In genomic region chr19:40269216-40269940, GRCh38 we compare ENCODE assay signal across 26 cellular contexts. TPM values are rescaled to one million over a fixed set of nuclear protein-coding genes. Genes with fewer than 3 reads are reported as not detected.
A peak's percentile ranks its signal among the peaks of the same experiment; 100 is the strongest.
DNase-seq lines count a peak whose midpoint lies in the region; ATAC-seq lines count a peak whose summit lies in the region.
"Had no signal": no experiment of that assay in that cellular context is flagged by ENCODE, and none has a peak within 500 bp of the region (broad histone marks: within the 10 kb centered on the region; RNA-seq: fewer than 3 reads in every experiment).

No MANE protein-coding gene starts in this region.

- no peak overlapping the region for H3K4me3 Mint-ChIP-seq in activated T-cell treated with anti-CD3 and anti-CD28 coated beads, Interleukin-2, amount 50 U/mL, for 24 hours
- H3K4me3 Mint-ChIP-seq in activated T-cell treated with anti-CD3 and anti-CD28 coated beads, Interleukin-2, amount 50 U/mL, for 72 hours = no peak overlapping the region
- H3K4me3 Mint-ChIP-seq in central memory CD8-positive, alpha-beta T cell = no peak overlapping the region
- no peak overlapping the region for H3K4me3 Mint-ChIP-seq in stimulated activated naive B cell treated with anti-CD40 and anti-IgM and Interleukin-4, amounts not matched to agents 10 μg/mL and 1 μg/mL and 100 μg/mL, for 72 hours
- H3K4me3 Mint-ChIP-seq: activated CD4-positive, alpha-beta memory T cell treated with anti-CD3 and anti-CD28 coated beads, Interleukin-2, amount 10 ng/mL, durations not matched to agents 7 days and 5 days; stimulated activated memory B cell treated with anti-CD40 and anti-IgM and Interleukin-4, amounts not matched to agents 10 μg/mL and 1 μg/mL and 100 μg/mL, for 72 hours had no signal

- H3K36me3 Mint-ChIP-seq in activated T-cell treated with anti-CD3 and anti-CD28 coated beads, Interleukin-2, amount 50 U/mL, for 24 hours (ENCODE audit: low read depth) = peaks cover 63% of the 10 kb centered on the region
- peaks cover 0 to 2% of the 10 kb centered on the region in 2 donors for H3K36me3 Mint-ChIP-seq in activated T-cell treated with anti-CD3 and anti-CD28 coated beads, Interleukin-2, amount 50 U/mL, for 72 hours (ENCODE audit: insufficient read depth in 2 of 2)
- H3K36me3 Mint-ChIP-seq in central memory CD8-positive, alpha-beta T cell (ENCODE audit: insufficient read depth) = peaks cover 19% of the 10 kb centered on the region
- H3K36me3 Mint-ChIP-seq in stimulated activated naive B cell treated with anti-CD40 and anti-IgM and Interleukin-4, amounts not matched to agents 10 μg/mL and 1 μg/mL and 100 μg/mL, for 72 hours = peaks cover 25 to 47% of the 10 kb centered on the region in 2 donors

- H3K9me3 Mint-ChIP-seq in activated T-cell treated with anti-CD3 and anti-CD28 coated beads, Interleukin-2, amount 50 U/mL, for 24 hours = no peaks in the 10 kb centered on the region
- no peaks in the 10 kb centered on the region for H3K9me3 Mint-ChIP-seq in activated T-cell treated with anti-CD3 and anti-CD28 coated beads, Interleukin-2, amount 50 U/mL, for 72 hours
- H3K9me3 Mint-ChIP-seq in central memory CD8-positive, alpha-beta T cell = no peaks in the 10 kb centered on the region
- no peaks in the 10 kb centered on the region for H3K9me3 Mint-ChIP-seq in stimulated activated naive B cell treated with anti-CD40 and anti-IgM and Interleukin-4, amounts not matched to agents 10 μg/mL and 1 μg/mL and 100 μg/mL, for 72 hours
- H3K9me3 Mint-ChIP-seq: activated CD4-positive, alpha-beta memory T cell treated with anti-CD3 and anti-CD28 coated beads, Interleukin-2, amount 10 ng/mL, durations not matched to agents 7 days and 5 days; stimulated activated memory B cell treated with anti-CD40 and anti-IgM and Interleukin-4, amounts not matched to agents 10 μg/mL and 1 μg/mL and 100 μg/mL, for 72 hours had no signal

- H3K27me3 ChIP-seq in H7 (ENCODE audit: control insufficient read depth, insufficient read depth, low read length) = no peaks in the 10 kb centered on the region
- H3K27me3 ChIP-seq: right lobe of liver had no signal

- ATAC-seq in activated T-cell treated with anti-CD3 and anti-CD28 coated beads, Interleukin-2, amount 50 U/mL, for 72 hours (replicated peaks in 1 of 2) = no peak
- no peak for ATAC-seq in central memory CD8-positive, alpha-beta T cell (replicated peaks; ENCODE audit: extremely low read depth, poor library complexity, severe bottlenecking)
- no peak for ATAC-seq in stimulated activated naive B cell treated with anti-CD40 and anti-IgM and Interleukin-4, amounts not matched to agents 10 μg/mL and 1 μg/mL and 100 μg/mL, for 72 hours (replicated peaks)
- ATAC-seq: stimulated activated memory B cell treated with anti-CD40 and anti-IgM and Interleukin-4, amounts not matched to agents 10 μg/mL and 1 μg/mL and 100 μg/mL, for 72 hours had no signal

- no peaks in the 10 kb centered on the region; the same call in none of the 2 replicates for H3K36me3 ChIP-seq in H7 (replicated peaks; ENCODE audit: control insufficient read depth, insufficient read depth, low read length)

- no peaks in the 10 kb centered on the region for H3K27me3 Mint-ChIP-seq in activated T-cell treated with anti-CD3 and anti-CD28 coated beads, Interleukin-2, amount 50 U/mL, for 24 hours
- H3K27me3 Mint-ChIP-seq in activated T-cell treated with anti-CD3 and anti-CD28 coated beads, Interleukin-2, amount 50 U/mL, for 72 hours (ENCODE audit: low read depth) = no peaks in the 10 kb centered on the region
- H3K27me3 Mint-ChIP-seq in central memory CD8-positive, alpha-beta T cell = no peaks in the 10 kb centered on the region
- H3K27me3 Mint-ChIP-seq in stimulated activated naive B cell treated with anti-CD40 and anti-IgM and Interleukin-4, amounts not matched to agents 10 μg/mL and 1 μg/mL and 100 μg/mL, for 72 hours = no peaks in the 10 kb centered on the region
- H3K27me3 Mint-ChIP-seq: activated CD4-positive, alpha-beta memory T cell treated with anti-CD3 and anti-CD28 coated beads, Interleukin-2, amount 10 ng/mL, durations not matched to agents 7 days and 5 days; stimulated activated memory B cell treated with anti-CD40 and anti-IgM and Interleukin-4, amounts not matched to agents 10 μg/mL and 1 μg/mL and 100 μg/mL, for 72 hours had no signal

- no peak for DNase-seq in activated T-cell treated with anti-CD3 and anti-CD28 coated beads, Interleukin-2, amount 50 U/mL, for 24 hours
- DNase-seq in activated T-cell treated with anti-CD3 and anti-CD28 coated beads, Interleukin-2, amount 50 U/mL, for 72 hours = no peak
- DNase-seq in H7 (peak; percentile 33), glomerular visceral epithelial cell (ENCODE audit: extremely low spot score) (no peak), NCI-H187 (lab: John Stamatoyannopoulos, UW) (no peak), NCI-H146 (lab: John Stamatoyannopoulos, UW) (no peak)
- DNase-seq in central memory CD8-positive, alpha-beta T cell (ENCODE audit: low spot score in 2 of 2) = no peak
- no peak for DNase-seq in stimulated activated naive B cell treated with anti-CD40 and anti-IgM and Interleukin-4, amounts not matched to agents 10 μg/mL and 1 μg/mL and 100 μg/mL, for 72 hours
- DNase-seq: activated CD4-positive, alpha-beta memory T cell treated with anti-CD3 and anti-CD28 coated beads, Interleukin-2, amount 10 ng/mL, durations not matched to agents 7 days and 5 days; activated CD4-positive, CD25-positive, alpha-beta regulatory T cell; activated gamma-delta T cell treated with Interleukin-2 at 50 U/mL for 16 hours; activated T-cell treated with anti-CD3 and anti-CD28 coated beads for 4 hours; AML-193; DMS153; effector CD8-positive, alpha-beta T cell; NCI-H187 treated with DMSO at 0.1 percent for 48 hours; NCI-H526; NK-92 treated with Interleukin-12 subunit alpha and Interleukin-12 subunit beta, amount 100 ng/mL, for 24 hours; PC-9; stimulated activated CD4-positive, alpha-beta T cell treated with anti-CD3 and anti-CD28 coated beads, Interleukin-12 subunit alpha, Interleukin-12 subunit beta, amount 100 ng/mL, for 4 hours; stimulated activated CD4-positive, alpha-beta T cell treated with anti-CD3 and anti-CD28 coated beads, Interleukin-4, amount 100 ng/mL, for 1 hour had no signal

- H3K27ac Mint-ChIP-seq in activated T-cell treated with anti-CD3 and anti-CD28 coated beads, Interleukin-2, amount 50 U/mL, for 24 hours = peak overlapping the region; percentile 50
- H3K27ac Mint-ChIP-seq in activated T-cell treated with anti-CD3 and anti-CD28 coated beads, Interleukin-2, amount 50 U/mL, for 72 hours = no peak overlapping the region
- peak overlapping the region; percentile 61 for H3K27ac Mint-ChIP-seq in central memory CD8-positive, alpha-beta T cell (ENCODE audit: low read depth)
- H3K27ac Mint-ChIP-seq in stimulated activated naive B cell treated with anti-CD40 and anti-IgM and Interleukin-4, amounts not matched to agents 10 μg/mL and 1 μg/mL and 100 μg/mL, for 72 hours = peak overlapping the region; percentile 67
- H3K27ac Mint-ChIP-seq: activated CD4-positive, alpha-beta memory T cell treated with anti-CD3 and anti-CD28 coated beads, Interleukin-2, amount 10 ng/mL, durations not matched to agents 7 days and 5 days; stimulated activated memory B cell treated with anti-CD40 and anti-IgM and Interleukin-4, amounts not matched to agents 10 μg/mL and 1 μg/mL and 100 μg/mL, for 72 hours had no signal

- H3K4me3 ChIP-seq in H7 (ENCODE audit: insufficient read depth, low read depth, low read length) = no peak overlapping the region
- H3K4me3 ChIP-seq: PC-9, right lobe of liver had no signal

- H3K4me1 Mint-ChIP-seq in activated T-cell treated with anti-CD3 and anti-CD28 coated beads, Interleukin-2, amount 50 U/mL, for 24 hours (ENCODE audit: low read depth) = peaks cover 46% of the 10 kb centered on the region
- H3K4me1 Mint-ChIP-seq in activated T-cell treated with anti-CD3 and anti-CD28 coated beads, Interleukin-2, amount 50 U/mL, for 72 hours (ENCODE audit: low read depth) = peaks cover 40% of the 10 kb centered on the region
- H3K4me1 Mint-ChIP-seq in central memory CD8-positive, alpha-beta T cell = peaks cover 50% of the 10 kb centered on the region
- H3K4me1 Mint-ChIP-seq in stimulated activated naive B cell treated with anti-CD40 and anti-IgM and Interleukin-4, amounts not matched to agents 10 μg/mL and 1 μg/mL and 100 μg/mL, for 72 hours = peaks cover 43 to 66% of the 10 kb centered on the region in 2 donors

RNA-seq across cellular contexts. Expression of gene AKT2, which starts 15.8 kb away (rescaled TPM):
- 100 to 1,000 TPM; 190 to 197 TPM for total RNA-seq in activated T-cell treated with anti-CD3 and anti-CD28 coated beads, Interleukin-2, amount 50 U/mL, for 72 hours
- total RNA-seq in H7 (2014; rRNA removed; shearing (Covaris generic)) = 112 and 126 TPM in 2 replicates

RNA-seq across cellular contexts. Expression of gene CCNP, which starts 42.9 kb away (rescaled TPM):
- total RNA-seq in activated T-cell treated with anti-CD3 and anti-CD28 coated beads, Interleukin-2, amount 50 U/mL, for 72 hours = 1 to 10 TPM in 1 of 2 donors, under 1 TPM in 1; 0.81 to 1.2 TPM
- total RNA-seq in H7 (2014; rRNA removed; shearing (Covaris generic)) = 0.87 TPM in 1 of 2 replicates, not detected in the other
- total RNA-seq: activated CD4-positive, alpha-beta memory T cell treated with anti-CD3 and anti-CD28 coated beads, Interleukin-2, amount 10 ng/mL, durations not matched to agents 7 days and 5 days had no signal

RNA-seq across cellular contexts. Expression of gene TTC9B, which starts 51.2 kb away (rescaled TPM):
- not detected for total RNA-seq in activated T-cell treated with anti-CD3 and anti-CD28 coated beads, Interleukin-2, amount 50 U/mL, for 72 hours
- not detected in 2 replicates for total RNA-seq in H7 (2014; rRNA removed; shearing (Covaris generic))
- total RNA-seq: activated CD4-positive, alpha-beta memory T cell treated with anti-CD3 and anti-CD28 coated beads, Interleukin-2, amount 10 ng/mL, durations not matched to agents 7 days and 5 days; fibroblast of villous mesenchyme; H1; IMR-90; right lobe of liver had no signal
